ENCODE assay signal across 8 cellular contexts in the genomic region with DNA sequence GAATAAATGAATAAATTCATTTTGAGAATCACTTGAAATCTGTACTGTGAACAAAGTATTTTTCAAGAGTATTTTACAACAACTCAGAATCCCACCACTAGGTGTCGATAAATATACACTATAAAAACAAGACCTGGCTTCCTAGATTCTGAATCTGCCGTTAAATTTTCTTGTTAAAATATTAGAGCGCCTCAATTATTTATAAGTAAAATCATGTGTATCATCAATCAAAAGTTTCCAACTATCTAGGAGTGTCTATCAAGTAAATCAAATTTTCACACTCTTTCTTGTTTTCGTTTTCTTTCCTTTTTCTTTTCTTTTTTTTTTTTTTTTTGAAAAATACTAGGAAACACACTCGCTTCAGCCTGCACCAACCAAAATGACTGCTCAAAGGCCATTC.
DNase-seq lines count a peak whose midpoint lies in the region; ATAC-seq and TF ChIP-seq lines count a peak whose summit lies in the region.

No MANE protein-coding gene starts in this region.

- H3K36me3 ChIP-seq in cardiac muscle cell, result no peaks in the 10 kb centered on the region
- no peaks in the 10 kb centered on the region for H3K36me3 ChIP-seq in adipocyte (ENCODE audit: control insufficient read depth, insufficient read depth, low read length, severe bottlenecking)

- H3K27ac Mint-ChIP-seq in type B pancreatic cell, result no peak overlapping the region

- H3K4me3 ChIP-seq in cardiac muscle cell (no peak overlapping the region), adipocyte (ENCODE audit: low read length) (peak overlapping the region; percentile 42)

- H3K4me3 Mint-ChIP-seq in type B pancreatic cell, result no peak overlapping the region
- H3K4me3 Mint-ChIP-seq in activated T-cell treated with anti-CD3 and anti-CD28 coated beads, Interleukin-2, amount 50 U/mL, for 4 hours, result no peak overlapping the region

- TF ChIP-seq CTCF in cardiac muscle cell (IDR thresholded peaks at IDR 0.05; ENCODE audit: low read depth, low read length), result peak; percentile 55
- TF ChIP-seq CTCF in type B pancreatic cell (conservative IDR thresholded peaks at IDR 0.05), result peak; percentile 90

- H3K27me3 ChIP-seq in cardiac muscle cell (no peaks in the 10 kb centered on the region), adipocyte (replicated peaks; ENCODE audit: control insufficient read depth, insufficient read depth, low read length) (no peaks in the 10 kb centered on the region)

- ATAC-seq in activated T-cell treated with anti-CD3 and anti-CD28 coated beads, Interleukin-2, amount 50 U/mL, for 4 hours, result no peak
- ATAC-seq in HG03039 (IDR thresholded peaks at IDR 0.05; ENCODE audit: unreplicated experiment), result no peak

- peak; percentile 63 to 71 for DNase-seq in cardiac muscle cell (ENCODE audit: low read depth in 1 of 2, low spot score in 1 of 2)
- DNase-seq in cardiac septum (ENCODE audit: low spot score), result no peak
- DNase-seq in NCI-H1105 treated with DMSO at 0.1 percent for 48 hours (lab: John Stamatoyannopoulos, UW), result peak; percentile 62
- DNase-seq in adipocyte (ENCODE audit: low read depth), result peak; percentile 86
- DNase-seq in inferior parietal cortex (ENCODE audit: extremely low spot score), result peak; percentile 84
- DNase-seq in type B pancreatic cell (ENCODE audit: extremely low spot score, unreplicated experiment), result no peak
- DNase-seq in activated T-cell treated with anti-CD3 and anti-CD28 coated beads, Interleukin-2, amount 50 U/mL, for 4 hours, result no peak

- peak overlapping the region; percentile 16 for H3K9ac ChIP-seq in adipocyte (ENCODE audit: low read length)

- H3K4me1 ChIP-seq in cardiac muscle cell (ENCODE audit: low read depth) (peaks cover 18% of the 10 kb centered on the region), adipocyte (ENCODE audit: control insufficient read depth, insufficient read depth, low read length) (no peaks in the 10 kb centered on the region)

- no peak overlapping the region for H3K27ac ChIP-seq in cardiac muscle cell

- no peaks in the 10 kb centered on the region for H3K9me3 Mint-ChIP-seq in type B pancreatic cell
- H3K9me3 Mint-ChIP-seq in activated T-cell treated with anti-CD3 and anti-CD28 coated beads, Interleukin-2, amount 50 U/mL, for 4 hours, result no peaks in the 10 kb centered on the region

- H3K9me3 ChIP-seq in cardiac muscle cell (ENCODE audit: low read depth), result no peaks in the 10 kb centered on the region
- no peaks in the 10 kb centered on the region for H3K9me3 ChIP-seq in adipocyte (ENCODE audit: control insufficient read depth, low read length)

- H3K27me3 Mint-ChIP-seq in type B pancreatic cell, result no peaks in the 10 kb centered on the region
- H3K27me3 Mint-ChIP-seq in activated T-cell treated with anti-CD3 and anti-CD28 coated beads, Interleukin-2, amount 50 U/mL, for 4 hours (ENCODE audit: low read depth), result peaks cover 5% of the 10 kb centered on the region

- H3K36me3 Mint-ChIP-seq in type B pancreatic cell, result no peaks in the 10 kb centered on the region
- no peaks in the 10 kb centered on the region for H3K36me3 Mint-ChIP-seq in activated T-cell treated with anti-CD3 and anti-CD28 coated beads, Interleukin-2, amount 50 U/mL, for 4 hours (ENCODE audit: insufficient read depth)

- peaks cover 12% of the 10 kb centered on the region for H3K4me1 Mint-ChIP-seq in type B pancreatic cell (ENCODE audit: unreplicated experiment)
- H3K4me1 Mint-ChIP-seq in activated T-cell treated with anti-CD3 and anti-CD28 coated beads, Interleukin-2, amount 50 U/mL, for 4 hours (ENCODE audit: low read depth), result peaks cover 2% of the 10 kb centered on the region

- intact Hi-C loops in cardiac septum (cut with DNase I), result loop anchor here (10.0 kb wide), 1 partner anchor 1283 kb away; no protein-coding TSS in a partner anchor

Comparison
In these comparisons a context has a peak if more than half of its experiments do, and no peak if none do; other contexts are left out.
1. DNase-seq: peak in cardiac muscle cell (2 of 2), NCI-H1105 treated with DMSO at 0.1 percent for 48 hours (single experiment), adipocyte (single experiment) and inferior parietal cortex (single experiment); none in cardiac septum (single experiment), type B pancreatic cell (single experiment) and activated T-cell treated with anti-CD3 and anti-CD28 coated beads, Interleukin-2, amount 50 U/mL, for 4 hours (single experiment).